ENCODE assay signal across 8 cellular contexts in the genomic region with DNA sequence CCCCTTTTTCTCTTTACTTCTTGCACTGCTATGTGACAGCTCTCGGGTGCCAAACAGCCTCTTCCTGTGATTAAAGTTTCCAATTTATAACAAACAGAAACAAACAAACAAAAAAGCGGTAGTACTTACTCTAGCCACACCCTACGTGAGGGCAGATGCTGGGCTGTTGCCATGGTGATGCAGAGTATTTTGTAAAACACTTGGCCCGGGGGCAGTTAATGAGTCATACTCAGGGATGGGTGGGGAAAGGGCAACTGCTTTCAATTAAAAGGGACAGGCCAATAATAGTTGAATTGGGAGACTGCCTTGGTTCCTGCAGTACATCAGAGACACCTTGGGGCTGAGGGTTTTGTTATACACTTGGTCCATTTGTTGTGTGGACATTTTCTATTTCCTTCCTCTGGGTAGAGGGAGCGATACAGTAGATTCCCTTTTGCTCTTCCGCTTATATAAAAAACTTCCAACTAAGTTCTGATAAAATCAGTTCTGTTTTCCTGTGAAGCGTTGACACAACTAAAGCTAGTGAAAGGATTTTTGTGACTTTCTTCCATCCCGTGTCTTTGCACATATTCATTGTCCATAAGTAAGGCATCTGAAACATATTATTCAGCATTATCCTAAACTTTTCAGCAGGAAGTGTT. TPM values are rescaled to one million over a fixed set of nuclear protein-coding genes. Genes with fewer than 3 reads are reported as not detected.
DNase-seq lines count a peak whose midpoint lies in the region; ATAC-seq and TF ChIP-seq lines count a peak whose summit lies in the region.

No MANE protein-coding gene starts in this region.

- TF ChIP-seq CTCF in CD8-positive, alpha-beta T cell (IDR thresholded peaks at IDR 0.05) = no peak
- TF ChIP-seq CTCF in left ventricle myocardium inferior (IDR thresholded peaks at IDR 0.05; ENCODE audit: borderline replicate concordance) = peak; percentile 13

- no peaks in the 10 kb centered on the region for H3K9me3 Mint-ChIP-seq in CD8-positive, alpha-beta T cell
- H3K9me3 Mint-ChIP-seq in activated naive CD4-positive, alpha-beta T cell treated with anti-CD3 and anti-CD28 coated beads, Interleukin-2, amount 50 U/mL, for 72 hours = peaks cover 0 to 5% of the 10 kb centered on the region in 2 donors

- POLR2A ChIA-PET in CD8-positive, alpha-beta T cell (lab: Charles Lee) = interaction anchor here (1.3 kb wide), 1 partner anchor 47 kb away, joined by 3 read pairs; no protein-coding TSS in a partner anchor

- H3K9me3 ChIP-seq in CD8-positive, alpha-beta T cell (ENCODE audit: low read length) = no peaks in the 10 kb centered on the region
- H3K9me3 ChIP-seq in left ventricle myocardium inferior (replicated peaks) = no peaks in the 10 kb centered on the region
- H3K9me3 ChIP-seq in skeletal muscle satellite cell (replicated peaks; ENCODE audit: low read length) = no peaks in the 10 kb centered on the region

- peak overlapping the region; percentile 3 for H3K4me3 Mint-ChIP-seq in CD8-positive, alpha-beta T cell

- H3K36me3 ChIP-seq in CD8-positive, alpha-beta T cell (ENCODE audit: insufficient read depth, low read length) = no peaks in the 10 kb centered on the region
- H3K36me3 ChIP-seq in left ventricle myocardium inferior (no peaks in the 10 kb centered on the region), skeletal muscle satellite cell (ENCODE audit: insufficient read depth, low read length) (no peaks in the 10 kb centered on the region)

- no peaks in the 10 kb centered on the region for H3K36me3 Mint-ChIP-seq in CD8-positive, alpha-beta T cell
- H3K36me3 Mint-ChIP-seq in activated naive CD4-positive, alpha-beta T cell treated with anti-CD3 and anti-CD28 coated beads, Interleukin-2, amount 50 U/mL, for 72 hours = peaks cover 0 to 9% of the 10 kb centered on the region in 2 donors

- H3K4me1 ChIP-seq in CD8-positive, alpha-beta T cell (ENCODE audit: insufficient read depth, low read length) = peaks cover 17% of the 10 kb centered on the region
- peaks cover 58% of the 10 kb centered on the region for H3K4me1 ChIP-seq in left ventricle myocardium inferior
- peaks cover 44% of the 10 kb centered on the region for H3K4me1 ChIP-seq in skeletal muscle satellite cell (ENCODE audit: control insufficient read depth, insufficient read depth, low read length)

- ATAC-seq in CD8-positive, alpha-beta T cell = peak; percentile 72
- ATAC-seq in activated naive CD4-positive, alpha-beta T cell treated with anti-CD3 and anti-CD28 coated beads, Interleukin-2, amount 50 U/mL, for 72 hours = peak; percentile 21 to 63
- ATAC-seq in GM21737 (IDR thresholded peaks at IDR 0.05; ENCODE audit: unreplicated experiment) = no peak

- peak overlapping the region; percentile 65 for H3K9ac ChIP-seq in skeletal muscle satellite cell (ENCODE audit: low read depth, low read length)

- H3K27me3 Mint-ChIP-seq in CD8-positive, alpha-beta T cell (ENCODE audit: low read depth) = no peaks in the 10 kb centered on the region

- CTCF ChIA-PET in CD8-positive, alpha-beta T cell (lab: Charles Lee) = interaction anchor here (1.2 to 1.8 kb wide), 2 partner anchors 22 to 55 kb away, joined by 3 to 7 read pairs; no protein-coding TSS in a partner anchor

- H3K27ac ChIP-seq in CD8-positive, alpha-beta T cell (ENCODE audit: low read depth, low read length) = peak overlapping the region; percentile 34
- peak overlapping the region; percentile 91 for H3K27ac ChIP-seq in left ventricle myocardium inferior (replicated peaks)

- intact Hi-C loops in CD8-positive, alpha-beta T cell (cut with DNase I, micrococcal nuclease) = no loop called here
- intact Hi-C loops in left ventricle myocardium inferior (cut with micrococcal nuclease) = no loop called here

- no peak overlapping the region for H3K4me3 ChIP-seq in CD8-positive, alpha-beta T cell (ENCODE audit: low read depth, low read length)
- H3K4me3 ChIP-seq in left ventricle myocardium inferior (peak overlapping the region; percentile 37), skeletal muscle satellite cell (ENCODE audit: low read length) (peak overlapping the region; percentile 18)

- DNase-seq in CD8-positive, alpha-beta T cell = peak; percentile 67 to 85 (median 74)
- DNase-seq in HS-5 (ENCODE audit: low read depth) = peak; percentile 95
- peak; percentile 59 for DNase-seq in SKM-1 (lab: John Stamatoyannopoulos, UW; ENCODE audit: unreplicated experiment)
- peak; percentile 57 to 72 for DNase-seq in activated naive CD4-positive, alpha-beta T cell treated with anti-CD3 and anti-CD28 coated beads, Interleukin-2, amount 50 U/mL, for 72 hours (ENCODE audit: low spot score in 2 of 2)
- peak; percentile 82 for DNase-seq in left ventricle myocardium inferior
- DNase-seq in globus pallidus (ENCODE audit: low spot score) = no peak

- H3K4me2 ChIP-seq in skeletal muscle satellite cell (ENCODE audit: low read length) = peak overlapping the region; percentile 38

- H3K27ac Mint-ChIP-seq in CD8-positive, alpha-beta T cell = peak overlapping the region; percentile 74
- peak overlapping the region; percentile 87 to 97 for H3K27ac Mint-ChIP-seq in activated naive CD4-positive, alpha-beta T cell treated with anti-CD3 and anti-CD28 coated beads, Interleukin-2, amount 50 U/mL, for 72 hours

- H3K4me1 Mint-ChIP-seq in CD8-positive, alpha-beta T cell (ENCODE audit: low read depth) = peaks cover 31% of the 10 kb centered on the region

- H3K27me3 ChIP-seq in CD8-positive, alpha-beta T cell (ENCODE audit: insufficient read depth, low read length) = no peaks in the 10 kb centered on the region
- H3K27me3 ChIP-seq in left ventricle myocardium inferior (ENCODE audit: low read depth) = no peaks in the 10 kb centered on the region
- no peaks in the 10 kb centered on the region for H3K27me3 ChIP-seq in skeletal muscle satellite cell (ENCODE audit: control insufficient read depth, insufficient read depth, low read length)

RNA-seq across cellular contexts. Expression of a gene that starts 36.5 kb away (rescaled TPM):
- 10 to 100 TPM; 14.3 to 16.8 TPM for total RNA-seq in CD8-positive, alpha-beta T cell
- 10 to 100 TPM; 20.4 to 27.4 TPM for total RNA-seq in activated naive CD4-positive, alpha-beta T cell treated with anti-CD3 and anti-CD28 coated beads, Interleukin-2, amount 50 U/mL, for 72 hours
- total RNA-seq in left ventricle myocardium inferior = 15.8 TPM
- total RNA-seq in skeletal muscle satellite cell (2012; rRNA removed) = 13.1 and 16.5 TPM in 2 replicates

RNA-seq across cellular contexts. Expression of a gene that starts 47.8 kb away (rescaled TPM):
- 100 to 1,000 TPM; 132 to 138 TPM for total RNA-seq in CD8-positive, alpha-beta T cell
- 100 to 1,000 TPM in 1 of 2 donors, 10 to 100 TPM in 1; 49.2 to 290 TPM for total RNA-seq in activated naive CD4-positive, alpha-beta T cell treated with anti-CD3 and anti-CD28 coated beads, Interleukin-2, amount 50 U/mL, for 72 hours
- total RNA-seq in left ventricle myocardium inferior = 186 TPM
- total RNA-seq in skeletal muscle satellite cell (2012; rRNA removed) = 143 and 214 TPM in 2 replicates
